ENCODE assay signal across 9 cellular contexts in the genomic region with DNA sequence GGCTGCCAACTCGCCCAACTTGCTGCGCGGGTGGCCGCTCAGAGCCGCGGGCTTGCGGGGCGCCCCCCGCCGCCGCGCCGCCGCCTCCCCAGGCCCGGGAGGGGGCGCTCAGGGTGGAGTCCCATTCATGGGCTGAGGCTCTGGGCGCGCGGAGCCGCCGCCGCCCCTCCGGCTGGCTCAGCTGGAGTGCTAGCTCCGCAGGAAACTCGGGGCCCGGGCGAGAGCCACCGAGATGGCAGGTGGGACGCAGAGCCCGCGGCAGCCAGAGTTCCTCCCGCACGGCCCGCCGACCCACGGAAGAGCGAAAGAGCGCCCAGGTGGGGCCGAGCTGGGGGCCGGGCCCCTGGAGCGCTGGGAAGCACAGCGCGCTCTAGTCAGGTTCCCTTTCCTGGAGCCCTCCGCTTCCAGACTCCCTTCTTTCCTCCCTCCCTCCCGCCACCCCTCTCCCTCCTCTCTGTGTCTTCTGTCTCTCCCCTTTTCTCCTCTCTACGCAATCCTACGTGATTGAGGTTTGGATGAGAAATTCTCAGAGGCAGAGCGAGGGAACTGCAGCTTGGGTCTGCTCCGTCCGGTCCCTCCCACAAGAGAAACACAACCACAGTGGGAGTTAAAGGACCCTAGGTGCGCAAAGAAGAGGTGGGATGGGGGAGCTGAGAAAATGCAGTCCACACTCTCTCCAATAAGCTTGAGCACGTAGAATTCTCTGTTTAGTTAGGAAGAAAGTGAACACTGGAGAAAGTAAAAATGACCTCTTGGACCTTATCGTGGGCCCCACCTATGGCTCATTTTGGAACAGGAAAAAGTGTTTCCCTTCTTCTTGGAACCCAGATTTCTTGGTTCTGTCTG.
DNase-seq lines count a peak whose midpoint lies in the region; ATAC-seq and TF ChIP-seq lines count a peak whose summit lies in the region.
"Had no signal": no experiment of that assay in that cellular context is flagged by ENCODE, and none has a peak within 500 bp of the region (broad histone marks: within the 10 kb centered on the region; RNA-seq: fewer than 3 reads in every experiment).

No MANE protein-coding gene starts in this region.

- peaks cover 37% of the 10 kb centered on the region for H3K4me1 Mint-ChIP-seq in brain

- H3K36me3 ChIP-seq in left lung: no peaks in the 10 kb centered on the region
- no peaks in the 10 kb centered on the region for H3K36me3 ChIP-seq in upper lobe of right lung

- peaks cover 0 to 2% (median 0%) of the 10 kb centered on the region in 5 experiments for H3K9me3 Mint-ChIP-seq in brain
- H3K9me3 Mint-ChIP-seq: activated T-cell treated with anti-CD3 and anti-CD28 coated beads, Interleukin-2, amount 50 U/mL, for 72 hours had no signal

- intact Hi-C loops in left lung (cut with DNase I) (no loop called here), upper lobe of right lung (cut with DNase I) (no loop called here)

- peak in 1 of 2 experiments; percentile 54 for TF ChIP-seq CTCF in brain (conservative IDR thresholded peaks at IDR 0.05)
- TF ChIP-seq CTCF in left lung (IDR thresholded peaks at IDR 0.05): no peak
- TF ChIP-seq CTCF in upper lobe of right lung (IDR thresholded peaks at IDR 0.05): no peak

- H3K36me3 Mint-ChIP-seq in brain: no peaks in the 10 kb centered on the region

- DNase-seq in G401 (ENCODE audit: low spot score) (peak; percentile 65), left lung (peak in 1 of 2 donors; percentile 74), upper lobe of right lung (no peak), NCI-H774 (lab: John Stamatoyannopoulos, UW) (no peak)
- DNase-seq in activated CD4-positive, alpha-beta T cell treated with anti-CD3 and anti-CD28 coated beads for 4 hours: no peak
- DNase-seq in activated CD4-positive, CD25-positive, alpha-beta regulatory T cell treated with anti-CD3 and anti-CD28 coated beads, Interleukin-2, amount 50 U/mL, for 72 hours: no peak

- H3K4me3 ChIP-seq in left lung (peak overlapping the region; percentile 37 to 41), upper lobe of right lung (peak overlapping the region; percentile 45)

- peak; percentile 23 for ATAC-seq in HG03175 (IDR thresholded peaks at IDR 0.05; ENCODE audit: unreplicated experiment)
- ATAC-seq in left lung: peak; percentile 34
- peak; percentile 13 for ATAC-seq in upper lobe of right lung

- peak overlapping the region in 1 of 2 donors; percentile 57 for H3K27ac ChIP-seq in left lung
- H3K27ac ChIP-seq in upper lobe of right lung: peak overlapping the region; percentile 51

- H3K4me3 Mint-ChIP-seq in brain: peak overlapping the region; percentile 82 to 89 (median 85)

- peak overlapping the region in 4 of 5 experiments; percentile 56 to 91 (median 75) for H3K27ac Mint-ChIP-seq in brain
- H3K27ac Mint-ChIP-seq: activated T-cell treated with anti-CD3 and anti-CD28 coated beads, Interleukin-2, amount 50 U/mL, for 72 hours had no signal

- H3K9me3 ChIP-seq in left lung: no peaks in the 10 kb centered on the region
- H3K9me3 ChIP-seq in upper lobe of right lung: no peaks in the 10 kb centered on the region

- in situ Hi-C loops in G401 (cut with HindIII; ENCODE audit: low sequenced_read_pairs): no loop called here

- H3K4me1 ChIP-seq in left lung (peaks cover 0 to 12% of the 10 kb centered on the region in 2 donors), upper lobe of right lung (no peaks in the 10 kb centered on the region)

- H3K27me3 Mint-ChIP-seq in brain: peaks cover 39% of the 10 kb centered on the region

- H3K27me3 ChIP-seq in left lung (peaks cover 43 to 58% of the 10 kb centered on the region in 2 donors), upper lobe of right lung (peaks cover 34% of the 10 kb centered on the region)
